In genomic region chr19:1486720-1487575, GRCh38 we compare ENCODE assay signal across 21 cellular contexts. TPM values are rescaled to one million over a fixed set of nuclear protein-coding genes. Genes with fewer than 3 reads are reported as not detected.
DNase-seq lines count a peak whose midpoint lies in the region; ATAC-seq and TF ChIP-seq lines count a peak whose summit lies in the region.
"Had no signal": no experiment of that assay in that cellular context is flagged by ENCODE, and none has a peak within 500 bp of the region (broad histone marks: within the 10 kb centered on the region; RNA-seq: fewer than 3 reads in every experiment).

No MANE protein-coding gene starts in this region.

- peak overlapping the region; percentile 10 for H2BK12ac ChIP-seq in neuronal stem cell (ENCODE audit: low read length)

- no peak for TF ChIP-seq POLR2A in spleen (IDR thresholded peaks at IDR 0.05)

- peaks cover 7% of the 10 kb centered on the region for H3K79me1 ChIP-seq in neuronal stem cell (ENCODE audit: low read depth, low read length)

- intact Hi-C loops in spleen (cut with DNase I; ENCODE audit: low total_unique reads), result no loop called here

- H3K4me1 ChIP-seq in NT2/D1 (ENCODE audit: insufficient read depth, insufficient read length), result peaks cover 16% of the 10 kb centered on the region
- peaks cover 11 to 13% of the 10 kb centered on the region in 2 donors for H3K4me1 ChIP-seq in neuronal stem cell (ENCODE audit: control insufficient read depth in 2 of 2, insufficient read depth in 1 of 2, low read depth in 1 of 2, low read length in 2 of 2)
- H3K4me1 ChIP-seq in spleen, result peaks cover 6 to 27% (median 19%) of the 10 kb centered on the region in 6 donors

- H3K14ac ChIP-seq in neuronal stem cell (ENCODE audit: low read length), result no peak overlapping the region

- H3K27ac ChIP-seq in neuronal stem cell (replicated peaks; ENCODE audit: low read length) (no peak overlapping the region), spleen (no peak overlapping the region)
- H3K27ac ChIP-seq: 22Rv1 had no signal

- no peak overlapping the region for H3K23ac ChIP-seq in neuronal stem cell (ENCODE audit: low read depth, low read length, poor library complexity)

- peak overlapping the region; percentile 90 for H2AK5ac ChIP-seq in neuronal stem cell (ENCODE audit: low read depth, low read length)

- H3K27ac Mint-ChIP-seq in activated CD8-positive, alpha-beta memory T cell treated with anti-CD3 and anti-CD28 coated beads, Interleukin-2, amount 10 ng/mL, durations not matched to agents 7 days and 5 days, result no peak overlapping the region
- H3K27ac Mint-ChIP-seq: CD8-positive, alpha-beta T cell; HFFc6 had no signal

- peak overlapping the region; percentile 37 for H3K4ac ChIP-seq in neuronal stem cell (ENCODE audit: low read length)

- no peak overlapping the region for H3K18ac ChIP-seq in neuronal stem cell (ENCODE audit: low read length)

- H3K4me3 ChIP-seq in NT2/D1 (ENCODE audit: insufficient read length, low read depth), result no peak overlapping the region
- H3K4me3 ChIP-seq in neuronal stem cell (ENCODE audit: low read length in 2 of 2), result no peak overlapping the region
- H3K4me3 ChIP-seq in spleen, result no peak overlapping the region

- no peak overlapping the region for H3K4me2 ChIP-seq in neuronal stem cell (ENCODE audit: insufficient read depth, low read length, poor library complexity, severe bottlenecking)

- H3K9ac ChIP-seq in NT2/D1 (ENCODE audit: insufficient read length, low read depth) (peak overlapping the region; percentile 8), neuronal stem cell (ENCODE audit: low read depth, low read length, poor library complexity) (peak overlapping the region; percentile 78)

- H3K27me3 Mint-ChIP-seq in activated CD8-positive, alpha-beta memory T cell treated with anti-CD3 and anti-CD28 coated beads, Interleukin-2, amount 10 ng/mL, durations not matched to agents 7 days and 5 days, result peaks cover 5% of the 10 kb centered on the region

- H3K36me3 ChIP-seq in NT2/D1 (ENCODE audit: insufficient read depth, insufficient read length, low read length) (no peaks in the 10 kb centered on the region), neuronal stem cell (replicated peaks in 1 of 2; ENCODE audit: control insufficient read depth in 2 of 2, insufficient read depth in 2 of 2, low read length in 2 of 2) (no peaks in the 10 kb centered on the region), spleen (no peaks in the 10 kb centered on the region)

- H3K27me3 ChIP-seq in NT2/D1 (ENCODE audit: insufficient read depth, insufficient read length), result peaks cover 10% of the 10 kb centered on the region
- peaks cover 3 to 9% (median 8%) of the 10 kb centered on the region in 3 experiments for H3K27me3 ChIP-seq in neuronal stem cell (ENCODE audit: control insufficient read depth in 3 of 3, insufficient read depth in 3 of 3, low read depth in 1 of 3, low read length in 3 of 3)
- peaks cover 0 to 27% (median 0%) of the 10 kb centered on the region in 7 donors for H3K27me3 ChIP-seq in spleen (replicated peaks in 1 of 7)

- peak overlapping the region; percentile 75 for H2BK15ac ChIP-seq in neuronal stem cell (ENCODE audit: low read length)

- CTCF ChIA-PET in activated CD8-positive, alpha-beta memory T cell treated with anti-CD3 and anti-CD28 coated beads, Interleukin-2, amount 10 ng/mL, durations not matched to agents 7 days and 5 days (lab: Charles Lee), result no interaction called here

- peaks cover 13% of the 10 kb centered on the region for H3K4me1 Mint-ChIP-seq in activated CD8-positive, alpha-beta memory T cell treated with anti-CD3 and anti-CD28 coated beads, Interleukin-2, amount 10 ng/mL, durations not matched to agents 7 days and 5 days

- no peak overlapping the region for H4K91ac ChIP-seq in neuronal stem cell (ENCODE audit: low read depth, low read length, poor library complexity)

- H2BK120ac ChIP-seq in neuronal stem cell (ENCODE audit: low read depth, low read length), result no peak overlapping the region

- H3K9me3 ChIP-seq in NT2/D1 (ENCODE audit: insufficient read depth, low read length) (no peaks in the 10 kb centered on the region), neuronal stem cell (replicated peaks in 1 of 2; ENCODE audit: control insufficient read depth in 2 of 2, insufficient read depth in 1 of 2, low read depth in 1 of 2, low read length in 2 of 2) (no peaks in the 10 kb centered on the region), spleen (no peaks in the 10 kb centered on the region)

- H4K8ac ChIP-seq in neuronal stem cell (ENCODE audit: low read depth, low read length), result peak overlapping the region; percentile 48

- H2AFZ ChIP-seq in neuronal stem cell (ENCODE audit: low read length), result no peak overlapping the region

- H3K4me3 Mint-ChIP-seq in activated CD8-positive, alpha-beta memory T cell treated with anti-CD3 and anti-CD28 coated beads, Interleukin-2, amount 10 ng/mL, durations not matched to agents 7 days and 5 days, result no peak overlapping the region
- H3K4me3 Mint-ChIP-seq: CD14-positive monocyte; CD8-positive, alpha-beta T cell; HFFc6 had no signal

- no peaks in the 10 kb centered on the region for H3K36me3 Mint-ChIP-seq in activated CD8-positive, alpha-beta memory T cell treated with anti-CD3 and anti-CD28 coated beads, Interleukin-2, amount 10 ng/mL, durations not matched to agents 7 days and 5 days
- H3K36me3 Mint-ChIP-seq: CD14-positive monocyte; CD8-positive, alpha-beta T cell had no signal

- H3K9me3 Mint-ChIP-seq in activated CD8-positive, alpha-beta memory T cell treated with anti-CD3 and anti-CD28 coated beads, Interleukin-2, amount 10 ng/mL, durations not matched to agents 7 days and 5 days (ENCODE audit: low read depth), result no peaks in the 10 kb centered on the region
- H3K9me3 Mint-ChIP-seq: CD8-positive, alpha-beta T cell; HFFc6 had no signal

- H2BK5ac ChIP-seq in neuronal stem cell (ENCODE audit: low read length), result no peak overlapping the region

- no peak for TF ChIP-seq CTCF in spleen (IDR thresholded peaks at IDR 0.05 in 8 of 11, conservative IDR thresholded peaks at IDR 0.05 in 3 of 11)

- WGBS in neuronal stem cell (ENCODE audit: extremely low coverage in 2 of 2, insufficient read length in 2 of 2, insufficient replicate concordance in 1 of 2), 2 donors, result no CpG with 5 or more reads among the region's 56 CpGs
- WGBS in spleen, 5 donors, result 92 to 95% (median 94%) methylated on average over 26 to 56 of the region's 56 CpGs

- no peak for ATAC-seq in activated CD8-positive, alpha-beta memory T cell treated with anti-CD3 and anti-CD28 coated beads, Interleukin-2, amount 10 ng/mL, durations not matched to agents 7 days and 5 days
- ATAC-seq in HG02759 (IDR thresholded peaks at IDR 0.05; ENCODE audit: unreplicated experiment), result no peak
- ATAC-seq: CD8-positive, alpha-beta T cell; HepG2 had no signal

- peak; percentile 13 for DNase-seq in activated CD8-positive, alpha-beta memory T cell treated with anti-CD3 and anti-CD28 coated beads, Interleukin-2, amount 50 U/mL, for 4 hours
- DNase-seq in activated CD8-positive, alpha-beta memory T cell treated with anti-CD3 and anti-CD28 coated beads, Interleukin-2, amount 10 ng/mL, durations not matched to agents 7 days and 5 days, result no peak
- DNase-seq in NT2/D1 (ENCODE audit: low read depth, low spot score) (no peak), neuronal stem cell (ENCODE audit: low spot score) (no peak), spleen (peak; percentile 66), middle frontal gyrus (ENCODE audit: extremely low spot score, low spot score) (no peak), NOMO-1 treated with DMSO at 0.1 percent for 48 hours (lab: John Stamatoyannopoulos, UW; ENCODE audit: unreplicated experiment) (no peak)
- DNase-seq: CD8-positive, alpha-beta T cell; COR-L47; DMS153; DMS79 treated with DMSO at 0.1 percent for 48 hours; EL; GOT3; HCEC 1CT; HFFc6 had no signal

RNA-seq across cellular contexts. Expression of gene PCSK4, which starts 3.2 kb away (rescaled TPM):
- total RNA-seq in activated CD8-positive, alpha-beta memory T cell treated with anti-CD3 and anti-CD28 coated beads, Interleukin-2, amount 10 ng/mL, durations not matched to agents 7 days and 5 days, result 1 to 10 TPM; 1.5 to 4.4 TPM
- polyA plus RNA-seq in neuronal stem cell (2013, experiment 1 of 2), result 8.3 TPM
- 7.9 TPM for polyA plus RNA-seq in neuronal stem cell (2013, experiment 2 of 2)
- total RNA-seq in spleen, result 1 to 10 TPM; 1.1 to 4.2 (median 1.8) TPM
- polyA plus RNA-seq in spleen, result 1 to 10 TPM; 1.9 to 2.4 (median 2.0) TPM

RNA-seq across cellular contexts. Expression of gene REEP6, which starts 4.0 kb away (rescaled TPM):
- 1 to 10 TPM; 1.0 to 1.3 TPM for total RNA-seq in activated CD8-positive, alpha-beta memory T cell treated with anti-CD3 and anti-CD28 coated beads, Interleukin-2, amount 10 ng/mL, durations not matched to agents 7 days and 5 days
- polyA plus RNA-seq in neuronal stem cell (2013, experiment 1 of 2), result 18.0 TPM
- polyA plus RNA-seq in neuronal stem cell (2013, experiment 2 of 2), result 17.5 TPM
- 1 to 10 TPM in 5 of 7 donors, under 1 TPM in 1, not detected in 1; 0.65 to 2.6 (median 1.6) TPM for total RNA-seq in spleen
- 1 to 10 TPM; 1.2 to 1.6 (median 1.5) TPM for polyA plus RNA-seq in spleen

RNA-seq across cellular contexts. Expression of gene C19orf25, which starts 7.9 kb away (rescaled TPM):
- total RNA-seq in activated CD8-positive, alpha-beta memory T cell treated with anti-CD3 and anti-CD28 coated beads, Interleukin-2, amount 10 ng/mL, durations not matched to agents 7 days and 5 days, result 10 to 100 TPM; 43.3 to 48.9 TPM
- 22.9 TPM for polyA plus RNA-seq in neuronal stem cell (2013, experiment 1 of 2)
- 21.4 TPM for polyA plus RNA-seq in neuronal stem cell (2013, experiment 2 of 2)
- 10 to 100 TPM; 31.3 to 52.8 (median 40.3) TPM for total RNA-seq in spleen
- polyA plus RNA-seq in spleen, result 10 to 100 TPM; 24.7 to 56.6 (median 38.8) TPM

RNA-seq across cellular contexts. Expression of gene ADAMTSL5, which starts 25.9 kb away (rescaled TPM):
- total RNA-seq in activated CD8-positive, alpha-beta memory T cell treated with anti-CD3 and anti-CD28 coated beads, Interleukin-2, amount 10 ng/mL, durations not matched to agents 7 days and 5 days, result 1 to 10 TPM in 1 of 2 experiments, under 1 TPM in 1; 0.91 to 1.2 TPM
- 0.31 TPM for polyA plus RNA-seq in neuronal stem cell (2013, experiment 1 of 2)
- 0.21 TPM for polyA plus RNA-seq in neuronal stem cell (2013, experiment 2 of 2)
- total RNA-seq in spleen, result 1 to 10 TPM in 4 of 7 donors, under 1 TPM in 3; 0.26 to 2.0 (median 1.3) TPM
- polyA plus RNA-seq in spleen, result under 1 TPM; 0.13 to 0.42 (median 0.27) TPM
- polyA plus RNA-seq: CD14-positive monocyte had no signal

RNA-seq across cellular contexts. Expression of gene PLK5, which starts 36.9 kb away (rescaled TPM):
- total RNA-seq in activated CD8-positive, alpha-beta memory T cell treated with anti-CD3 and anti-CD28 coated beads, Interleukin-2, amount 10 ng/mL, durations not matched to agents 7 days and 5 days, result not detected
- 0.18 TPM for polyA plus RNA-seq in neuronal stem cell (2013, experiment 1 of 2)
- polyA plus RNA-seq in neuronal stem cell (2013, experiment 2 of 2), result 0.25 TPM
- not detected for total RNA-seq in spleen
- under 1 TPM; 0.04 to 0.06 (median 0.06) TPM for polyA plus RNA-seq in spleen
- total RNA-seq: A673; CD8-positive, alpha-beta T cell; HepG2 had no signal
- polyA plus RNA-seq: BJ, CD14-positive monocyte, HepG2 had no signal

Comparison
In these comparisons a context has a peak if more than half of its experiments do, and no peak if none do; other contexts are left out.
1. DNase-seq: peak in activated CD8-positive, alpha-beta memory T cell treated with anti-CD3 and anti-CD28 coated beads, Interleukin-2, amount 50 U/mL, for 4 hours (single experiment) and spleen (single experiment); none in activated CD8-positive, alpha-beta memory T cell treated with anti-CD3 and anti-CD28 coated beads, Interleukin-2, amount 10 ng/mL, durations not matched to agents 7 days and 5 days (single experiment), NT2/D1 (single experiment), neuronal stem cell (single experiment), middle frontal gyrus (single experiment) and NOMO-1 treated with DMSO at 0.1 percent for 48 hours (single experiment).